Comparison of ENCODE assay signal across 7 cellular contexts in genomic region chr13:76723551-76724232, GRCh38.
DNase-seq lines count a peak whose midpoint lies in the region; ATAC-seq and TF ChIP-seq lines count a peak whose summit lies in the region.

No MANE protein-coding gene starts in this region.

- H2AFZ ChIP-seq in Loucy (ENCODE audit: low read length) = peak overlapping the region; percentile 90
- peak overlapping the region; percentile 27 for H2AFZ ChIP-seq in neural progenitor cell (replicated peaks)

- H3K4me3 Mint-ChIP-seq in endodermal cell (no peak overlapping the region), neural progenitor cell (no peak overlapping the region)
- no peak overlapping the region for H3K4me3 Mint-ChIP-seq in activated T-helper 1 cell treated with anti-CD3 and anti-CD28 coated beads, Interleukin-12 subunit alpha, Interleukin-12 subunit beta, Interleukin-2, Interleukin-4 antibody, amounts not matched to agents 30 ng/mL and 10 ng/mL and 1 ng/mL, durations not matched to agents 14 hours and 24 hours and 36 hours

- H3K4me3 ChIP-seq in Loucy (ENCODE audit: low read length, poor library complexity, severe bottlenecking) (peak overlapping the region; percentile 28), endodermal cell (ENCODE audit: low read length) (no peak overlapping the region), neural progenitor cell (no peak overlapping the region)

- peaks cover 19% of the 10 kb centered on the region for H3K4me1 ChIP-seq in Loucy (ENCODE audit: insufficient read depth, low read length, poor library complexity, severe bottlenecking)
- no peaks in the 10 kb centered on the region for H3K4me1 ChIP-seq in endodermal cell (ENCODE audit: control insufficient read depth, insufficient read depth, low read length)
- no peaks in the 10 kb centered on the region for H3K4me1 ChIP-seq in neural progenitor cell

- H3K79me2 ChIP-seq in Loucy (ENCODE audit: insufficient read depth, low read length) (no peaks in the 10 kb centered on the region), neural progenitor cell (ENCODE audit: low read depth) (no peaks in the 10 kb centered on the region)

- H3K36me3 Mint-ChIP-seq in endodermal cell (ENCODE audit: low read depth) (peaks cover 3% of the 10 kb centered on the region), neural progenitor cell (peaks cover 2% of the 10 kb centered on the region)
- H3K36me3 Mint-ChIP-seq in activated T-helper 1 cell treated with anti-CD3 and anti-CD28 coated beads, Interleukin-12 subunit alpha, Interleukin-12 subunit beta, Interleukin-2, Interleukin-4 antibody, amounts not matched to agents 30 ng/mL and 10 ng/mL and 1 ng/mL, durations not matched to agents 14 hours and 24 hours and 36 hours (ENCODE audit: low read depth) = no peaks in the 10 kb centered on the region

- 55 to 80% methylated on average over 3 to 5 of the region's 5 CpGs for WGBS in endodermal cell (ENCODE audit: insufficient coverage in 1 of 2, insufficient read length in 1 of 2), 2 experiments

- H3K4me2 ChIP-seq in Loucy (ENCODE audit: low read depth, low read length, poor library complexity, severe bottlenecking) = peak overlapping the region; percentile 47
- no peak overlapping the region for H3K4me2 ChIP-seq in neural progenitor cell

- TF ChIP-seq CTCF in Loucy (conservative IDR thresholded peaks at IDR 0.05; ENCODE audit: low read length) (no peak), endodermal cell (conservative IDR thresholded peaks at IDR 0.05) (no peak), neural progenitor cell (IDR thresholded peaks at IDR 0.05) (no peak)

- no peak overlapping the region for H3K9ac ChIP-seq in Loucy (ENCODE audit: low read depth, low read length, poor library complexity, severe bottlenecking)
- H3K9ac ChIP-seq in endodermal cell (ENCODE audit: extremely low read depth, low read length, poor library complexity, severe bottlenecking) = no peak overlapping the region
- no peak overlapping the region for H3K9ac ChIP-seq in neural progenitor cell

- no peak overlapping the region for H3K27ac ChIP-seq in endodermal cell (ENCODE audit: low read depth, low read length)
- no peak overlapping the region for H3K27ac ChIP-seq in neural progenitor cell

- H3K27me3 ChIP-seq in Loucy (ENCODE audit: insufficient read depth, low read length, poor library complexity, severe bottlenecking) = no peaks in the 10 kb centered on the region
- no peaks in the 10 kb centered on the region for H3K27me3 ChIP-seq in endodermal cell (ENCODE audit: control insufficient read depth, insufficient read depth, low read length, poor library complexity, severe bottlenecking)
- no peaks in the 10 kb centered on the region for H3K27me3 ChIP-seq in neural progenitor cell

- H3F3A ChIP-seq in Loucy (ENCODE audit: low read depth) = no peaks in the 10 kb centered on the region
- no peaks in the 10 kb centered on the region for H3F3A ChIP-seq in neural progenitor cell (ENCODE audit: low read depth)

- DNase-seq in endodermal cell (peak; percentile 67), neural progenitor cell (ENCODE audit: low spot score) (peak; percentile 26), NAMALWA (ENCODE audit: low spot score) (no peak)
- no peak for DNase-seq in stimulated activated naive CD4-positive, alpha-beta T cell treated with Interleukin-2 at 50 U/mL for 16 hours (lab: John Stamatoyannopoulos, UW)
- no peak for DNase-seq in activated T-helper 1 cell treated with anti-CD3 and anti-CD28 coated beads, Interleukin-12 subunit alpha, Interleukin-12 subunit beta, Interleukin-2, Interleukin-4 antibody, amounts not matched to agents 30 ng/mL and 10 ng/mL and 1 ng/mL, durations not matched to agents 14 hours and 24 hours and 36 hours (ENCODE audit: low spot score)

- ATAC-seq in GM21423 (IDR thresholded peaks at IDR 0.05; ENCODE audit: unreplicated experiment) = peak; percentile 62

- H3K27ac Mint-ChIP-seq in endodermal cell = no peak overlapping the region
- H3K27ac Mint-ChIP-seq in neural progenitor cell = no peak overlapping the region
- no peak overlapping the region for H3K27ac Mint-ChIP-seq in activated T-helper 1 cell treated with anti-CD3 and anti-CD28 coated beads, Interleukin-12 subunit alpha, Interleukin-12 subunit beta, Interleukin-2, Interleukin-4 antibody, amounts not matched to agents 30 ng/mL and 10 ng/mL and 1 ng/mL, durations not matched to agents 14 hours and 24 hours and 36 hours

- H3K27me3 Mint-ChIP-seq in endodermal cell (ENCODE audit: insufficient read depth) (no peaks in the 10 kb centered on the region), neural progenitor cell (ENCODE audit: insufficient read depth, low read depth) (peaks cover 7% of the 10 kb centered on the region)
- H3K27me3 Mint-ChIP-seq in activated T-helper 1 cell treated with anti-CD3 and anti-CD28 coated beads, Interleukin-12 subunit alpha, Interleukin-12 subunit beta, Interleukin-2, Interleukin-4 antibody, amounts not matched to agents 30 ng/mL and 10 ng/mL and 1 ng/mL, durations not matched to agents 14 hours and 24 hours and 36 hours (ENCODE audit: insufficient read depth) = peaks cover 1% of the 10 kb centered on the region

- H3K9me3 ChIP-seq in Loucy (ENCODE audit: insufficient read depth, low read depth, low read length) = no peaks in the 10 kb centered on the region
- peaks cover 24% of the 10 kb centered on the region for H3K9me3 ChIP-seq in endodermal cell (ENCODE audit: control insufficient read depth, low read length)
- H3K9me3 ChIP-seq in neural progenitor cell (ENCODE audit: low read depth) = no peaks in the 10 kb centered on the region

- intact Hi-C loops in activated T-helper 1 cell treated with anti-CD3 and anti-CD28 coated beads, Interleukin-12 subunit alpha, Interleukin-12 subunit beta, Interleukin-2, Interleukin-4 antibody, amounts not matched to agents 30 ng/mL and 10 ng/mL and 1 ng/mL, durations not matched to agents 14 hours and 24 hours and 36 hours (cut with micrococcal nuclease) = no loop called here

- no peaks in the 10 kb centered on the region for H3K9me2 ChIP-seq in Loucy (replicated peaks; ENCODE audit: low read depth, low read length)

- H3K36me3 ChIP-seq in Loucy (ENCODE audit: insufficient read depth, low read length) (no peaks in the 10 kb centered on the region), endodermal cell (ENCODE audit: control insufficient read depth, insufficient read depth, low read length) (no peaks in the 10 kb centered on the region), neural progenitor cell (no peaks in the 10 kb centered on the region)

- H4K20me1 ChIP-seq in Loucy (ENCODE audit: insufficient read depth, low read length, poor library complexity, severe bottlenecking) (no peaks in the 10 kb centered on the region), neural progenitor cell (ENCODE audit: low read depth) (no peaks in the 10 kb centered on the region)

- H3K9me3 Mint-ChIP-seq in endodermal cell (peaks cover 20% of the 10 kb centered on the region), neural progenitor cell (peaks cover 13% of the 10 kb centered on the region)
- H3K9me3 Mint-ChIP-seq in activated T-helper 1 cell treated with anti-CD3 and anti-CD28 coated beads, Interleukin-12 subunit alpha, Interleukin-12 subunit beta, Interleukin-2, Interleukin-4 antibody, amounts not matched to agents 30 ng/mL and 10 ng/mL and 1 ng/mL, durations not matched to agents 14 hours and 24 hours and 36 hours = no peaks in the 10 kb centered on the region

- H3K4me1 Mint-ChIP-seq in endodermal cell (peaks cover 6% of the 10 kb centered on the region), neural progenitor cell (peaks cover 13% of the 10 kb centered on the region)
- no peaks in the 10 kb centered on the region for H3K4me1 Mint-ChIP-seq in activated T-helper 1 cell treated with anti-CD3 and anti-CD28 coated beads, Interleukin-12 subunit alpha, Interleukin-12 subunit beta, Interleukin-2, Interleukin-4 antibody, amounts not matched to agents 30 ng/mL and 10 ng/mL and 1 ng/mL, durations not matched to agents 14 hours and 24 hours and 36 hours (ENCODE audit: low read depth)

Comparison
In these comparisons a context has a peak if more than half of its experiments do, and no peak if none do; other contexts are left out.
1. DNase-seq: peak in endodermal cell (single experiment) and neural progenitor cell (single experiment); none in NAMALWA (single experiment), stimulated activated naive CD4-positive, alpha-beta T cell treated with Interleukin-2 at 50 U/mL for 16 hours (single experiment) and activated T-helper 1 cell treated with anti-CD3 and anti-CD28 coated beads, Interleukin-12 subunit alpha, Interleukin-12 subunit beta, Interleukin-2, Interleukin-4 antibody, amounts not matched to agents 30 ng/mL and 10 ng/mL and 1 ng/mL, durations not matched to agents 14 hours and 24 hours and 36 hours (single experiment).